Comparison of ENCODE assay signal across 24 cellular contexts in genomic region chr11:89477175-89477574, GRCh38. TPM values are rescaled to one million over a fixed set of nuclear protein-coding genes. Genes with fewer than 3 reads are reported as not detected.
DNase-seq lines count a peak whose midpoint lies in the region; ATAC-seq, FAIRE-seq and TF ChIP-seq lines count a peak whose summit lies in the region.
"Had no signal": no experiment of that assay in that cellular context is flagged by ENCODE, and none has a peak within 500 bp of the region (broad histone marks: within the 10 kb centered on the region; RNA-seq: fewer than 3 reads in every experiment).

No MANE protein-coding gene starts in this region.

- H3K4me1 ChIP-seq in keratinocyte (ENCODE audit: control insufficient read depth, extremely low read depth, insufficient read depth, low read length) (no peaks in the 10 kb centered on the region), stomach (no peaks in the 10 kb centered on the region)
- H3K4me1 ChIP-seq: gastroesophageal sphincter, tibial nerve had no signal

- ATAC-seq in HG02678 (IDR thresholded peaks at IDR 0.05; ENCODE audit: unreplicated experiment), result no peak
- ATAC-seq: activated CD4-positive, CD25-positive, alpha-beta regulatory T cell treated with anti-CD3 and anti-CD28 coated beads, Interleukin-2, amount 50 U/mL, for 24 hours; gastroesophageal sphincter; GM12878; T-cell had no signal

- intact Hi-C loops in stomach (cut with DNase I; ENCODE audit: low total_unique reads), result loop anchor here (10.0 kb wide), 1 partner anchor 148 kb away; no protein-coding TSS in a partner anchor

- no peaks in the 10 kb centered on the region for H3K9me1 ChIP-seq in keratinocyte (ENCODE audit: control insufficient read depth, extremely low read depth, insufficient read depth, low read length)

- 29 to 54% (median 41%) methylated on average over 6 of the region's 6 CpGs for WGBS in stomach, 5 donors

- H3K36me3 ChIP-seq in keratinocyte (ENCODE audit: control insufficient read depth in 2 of 2, extremely low read depth in 1 of 2, insufficient read depth in 2 of 2, low read length in 2 of 2) (no peaks in the 10 kb centered on the region), stomach (no peaks in the 10 kb centered on the region)
- H3K36me3 ChIP-seq: gastroesophageal sphincter, tibial nerve had no signal

- H3K9ac ChIP-seq in keratinocyte (ENCODE audit: control insufficient read depth, extremely low read depth, insufficient read depth, low read length), result no peak overlapping the region

- H3K79me2 ChIP-seq in keratinocyte (ENCODE audit: control insufficient read depth, insufficient read depth, low read length), result no peaks in the 10 kb centered on the region

- H3K27ac ChIP-seq in keratinocyte (ENCODE audit: control insufficient read depth, insufficient read depth, low read length) (no peak overlapping the region), stomach (no peak overlapping the region)
- H3K27ac ChIP-seq: gastroesophageal sphincter, RWPE1, tibial nerve had no signal

- no peak for TF ChIP-seq EP300 in stomach (IDR thresholded peaks at IDR 0.05)

- H3K9me3 ChIP-seq in keratinocyte (ENCODE audit: control insufficient read depth, low read depth, low read length), result no peaks in the 10 kb centered on the region
- H3K9me3 ChIP-seq in stomach, result no peaks in the 10 kb centered on the region
- H3K9me3 ChIP-seq: gastroesophageal sphincter, tibial nerve had no signal

- TF ChIP-seq CTCF in keratinocyte (optimal IDR thresholded peaks at IDR 0.05 in 1 of 3, IDR thresholded peaks at IDR 0.05 in 1 of 3, conservative IDR thresholded peaks at IDR 0.05 in 1 of 3; ENCODE audit: extremely low read depth in 1 of 3, insufficient read depth in 2 of 3, low read length in 3 of 3) (peak in 2 of 3 experiments; percentile 21 to 23), stomach (IDR thresholded peaks at IDR 0.05) (peak in 3 of 7 experiments; percentile 10 to 50 (median 32))

- dilution Hi-C loops in keratinocyte (cut with MboI; ENCODE audit: extremely low pct_ligation_motif_present, low sequenced_read_pairs), result no loop called here

- no peak overlapping the region for H3K4me3 ChIP-seq in keratinocyte (ENCODE audit: control insufficient read depth in 2 of 3, extremely low read depth in 1 of 3, insufficient read depth in 2 of 3, low read depth in 1 of 3, low read length in 3 of 3)
- no peak overlapping the region for H3K4me3 ChIP-seq in stomach
- H3K4me3 ChIP-seq: gastroesophageal sphincter, GM12878, tibial nerve had no signal

- H4K20me1 ChIP-seq in keratinocyte (ENCODE audit: control insufficient read depth, extremely low read depth, insufficient read depth, low read length), result no peaks in the 10 kb centered on the region

- TF ChIP-seq POLR2A in stomach (IDR thresholded peaks at IDR 0.05), result no peak

- DNase-seq in NCI-H146 (lab: John Stamatoyannopoulos, UW) (peak; percentile 22), NCI-H146 treated with DMSO at 0.1 percent for 48 hours (lab: John Stamatoyannopoulos, UW; ENCODE audit: unreplicated experiment) (no peak), NCI-H82 (lab: John Stamatoyannopoulos, UW) (peak; percentile 79), keratinocyte (ENCODE audit: low read depth, low spot score) (no peak), stomach (peak; percentile 56), NCI-H1436 treated with DMSO at 0.1 percent for 48 hours (lab: John Stamatoyannopoulos, UW) (no peak), Kasumi-1 (lab: John Stamatoyannopoulos, UW) (no peak)
- DNase-seq: activated effector memory CD4-positive, alpha-beta T cell treated with anti-CD3 and anti-CD28 coated beads, Interleukin-2, amount 50 U/mL, for 16 hours; amygdala; CD4-positive, alpha-beta T cell; occipital lobe; stimulated activated CD4-positive, alpha-beta T cell treated with anti-CD3 and anti-CD28 coated beads, Interleukin-4, amount 100 ng/mL, for 4 hours; T-cell had no signal

- H3K4me2 ChIP-seq in keratinocyte (ENCODE audit: control insufficient read depth, extremely low read depth, insufficient read depth, low read depth, low read length), result no peak overlapping the region

- no peak for FAIRE-seq in keratinocyte (lab: Jason Lieb, UNC)
- FAIRE-seq: A204.1, GM12878, H54, HTR-8/SVneo had no signal

- H2AFZ ChIP-seq in keratinocyte (ENCODE audit: control insufficient read depth, low read length), result no peak overlapping the region

- H3K27me3 ChIP-seq in keratinocyte (ENCODE audit: control insufficient read depth, extremely low read depth, insufficient read depth, low read length), result no peaks in the 10 kb centered on the region
- no peaks in the 10 kb centered on the region for H3K27me3 ChIP-seq in stomach
- H3K27me3 ChIP-seq: gastroesophageal sphincter, tibial nerve had no signal

RNA-seq across cellular contexts. Expression of gene NOX4, which starts 14.0 kb away (rescaled TPM):
- polyA plus RNA-seq in keratinocyte (0.05 TPM in 1 of 3 replicates, not detected in the others), stomach (under 1 TPM; 0.28 to 0.50 (median 0.31) TPM)
- polyA plus RNA-seq in keratinocyte (2011; ENCODE audit: low read depth), result 0.27 TPM
- polyA plus RNA-seq in keratinocyte (2011; cell fraction: cytosol; rRNA removed), result not detected in 2 replicates
- polyA plus RNA-seq in keratinocyte (2011; cell fraction: nucleus; rRNA removed), result not detected in 2 replicates
- 0.23 TPM in 1 of 2 replicates, not detected in the other for polyA plus RNA-seq in keratinocyte (2012; ENCODE audit: low replicate concordance)
- polyA minus RNA-seq in keratinocyte, result not detected in 3 replicates
- polyA minus RNA-seq in keratinocyte (2011; cell fraction: cytosol; rRNA and poly(A)+ RNA removed), result not detected
- polyA minus RNA-seq in keratinocyte (2011; cell fraction: nucleus; rRNA and poly(A)+ RNA removed), result not detected in 2 replicates
- 1 to 10 TPM in 2 of 5 donors, not detected in 3; 1.0 to 2.8 TPM for total RNA-seq in stomach
- total RNA-seq: CD4-positive, alpha-beta T cell; G401; GM12878; NCI-H460; T-cell had no signal
- polyA plus RNA-seq: GM12878 had no signal

Comparison
In these comparisons a context has a peak if more than half of its experiments do, and no peak if none do; other contexts are left out.
1. DNase-seq: peak in NCI-H146 (single experiment), NCI-H82 (single experiment) and stomach (single experiment); none in NCI-H146 treated with DMSO at 0.1 percent for 48 hours (single experiment), keratinocyte (single experiment), NCI-H1436 treated with DMSO at 0.1 percent for 48 hours (single experiment) and Kasumi-1 (0 of 2).